8 cellular contexts compared by ENCODE assay signal in genomic region chr14:77124345-77125274, GRCh38. TPM values are rescaled to one million over a fixed set of nuclear protein-coding genes. Genes with fewer than 3 reads are reported as not detected.
DNase-seq lines count a peak whose midpoint lies in the region; ATAC-seq and TF ChIP-seq lines count a peak whose summit lies in the region.

No MANE protein-coding gene starts in this region.

- TF ChIP-seq CTCF in CD4-positive, alpha-beta T cell (IDR thresholded peaks at IDR 0.05), result peak; percentile 50
- TF ChIP-seq CTCF in HL-60 (IDR thresholded peaks at IDR 0.05; ENCODE audit: insufficient read depth, low read length), result no peak

- no peak overlapping the region for H3K27ac ChIP-seq in CD4-positive, alpha-beta T cell (ENCODE audit: low read depth, low read length)
- no peak overlapping the region for H3K27ac ChIP-seq in HL-60 (replicated peaks)
- peak overlapping the region; percentile 87 for H3K27ac ChIP-seq in layer of hippocampus (ENCODE audit: low read depth, low read length)

- POLR2A ChIA-PET in CD4-positive, alpha-beta T cell (lab: Charles Lee), result interaction anchor here (1.2 to 5.7 kb wide), 4 partner anchors 15 to 248 kb away, joined by 3 to 64 read pairs (median 9); partner anchors contain the start of gene CIPC

- peaks cover 5% of the 10 kb centered on the region for H3K36me3 Mint-ChIP-seq in CD4-positive, alpha-beta T cell (ENCODE audit: low read depth)
- peaks cover 6% of the 10 kb centered on the region for H3K36me3 Mint-ChIP-seq in central memory CD8-positive, alpha-beta T cell (ENCODE audit: insufficient read depth)

- H3K4me3 ChIP-seq in HL-60 (replicated peaks; ENCODE audit: insufficient read depth, low read length), result peak overlapping the region; percentile 31

- CTCF ChIA-PET in CD4-positive, alpha-beta T cell (lab: Charles Lee), result interaction anchor here (0.7 to 1.5 kb wide), 5 partner anchors 9 to 211 kb away, joined by 3 to 5 read pairs (median 3); partner anchors contain the start of gene CIPC

- no peaks in the 10 kb centered on the region for H3K9me3 Mint-ChIP-seq in CD4-positive, alpha-beta T cell
- no peaks in the 10 kb centered on the region for H3K9me3 Mint-ChIP-seq in central memory CD8-positive, alpha-beta T cell

- peak; percentile 74 for ATAC-seq in CD4-positive, alpha-beta T cell (ENCODE audit: poor library complexity)
- peak; percentile 68 for ATAC-seq in central memory CD8-positive, alpha-beta T cell (replicated peaks; ENCODE audit: extremely low read depth, poor library complexity, severe bottlenecking)
- ATAC-seq in GM21515 (IDR thresholded peaks at IDR 0.05; ENCODE audit: unreplicated experiment) (no peak), HG02973 (IDR thresholded peaks at IDR 0.05; ENCODE audit: unreplicated experiment) (no peak)

- H3K9me3 ChIP-seq in CD4-positive, alpha-beta T cell (ENCODE audit: control insufficient read depth, low read length), result no peaks in the 10 kb centered on the region

- intact Hi-C loops in CD4-positive, alpha-beta T cell (cut with DNase I, micrococcal nuclease), result loop anchor here in 1 of 2 experiments (1.0 to 5.0 kb wide), 2 partner anchors 16 to 32 kb away; no protein-coding TSS in a partner anchor

- peak overlapping the region; percentile 93 for H3K27ac Mint-ChIP-seq in CD4-positive, alpha-beta T cell
- H3K27ac Mint-ChIP-seq in central memory CD8-positive, alpha-beta T cell (ENCODE audit: low read depth), result no peak overlapping the region

- peak overlapping the region; percentile 79 for H3K4me3 Mint-ChIP-seq in CD4-positive, alpha-beta T cell
- peak overlapping the region; percentile 78 for H3K4me3 Mint-ChIP-seq in central memory CD8-positive, alpha-beta T cell

- peaks cover 42% of the 10 kb centered on the region for H3K27me3 Mint-ChIP-seq in CD4-positive, alpha-beta T cell
- peaks cover 32% of the 10 kb centered on the region for H3K27me3 Mint-ChIP-seq in central memory CD8-positive, alpha-beta T cell

- DNase-seq in CD4-positive, alpha-beta T cell, result peak; percentile 40 to 82 (median 58)
- no peak for DNase-seq in HL-60 (ENCODE audit: low read depth in 1 of 2, low spot score in 1 of 2)
- DNase-seq in activated CD4-positive, CD25-positive, alpha-beta regulatory T cell (lab: John Stamatoyannopoulos, UW), result peak in 3 of 4 experiments; percentile 38 to 67 (median 61)
- DNase-seq in central memory CD8-positive, alpha-beta T cell (ENCODE audit: low spot score in 2 of 2), result peak; percentile 47 to 56
- DNase-seq in stimulated activated CD4-positive, alpha-beta T cell treated with anti-CD3 and anti-CD28 coated beads, Interleukin-1b, Interleukin-23, amount 100 ng/mL, for 24 hours (ENCODE audit: low read depth in 4 of 4, low spot score in 1 of 4), result peak in 3 of 4 experiments; percentile 13 to 34 (median 33)

- peaks cover 58% of the 10 kb centered on the region for H3K4me1 Mint-ChIP-seq in CD4-positive, alpha-beta T cell (ENCODE audit: low read depth)
- peaks cover 20% of the 10 kb centered on the region for H3K4me1 Mint-ChIP-seq in central memory CD8-positive, alpha-beta T cell

- peaks cover 21% of the 10 kb centered on the region for H3K27me3 ChIP-seq in CD4-positive, alpha-beta T cell (ENCODE audit: control insufficient read depth, insufficient read depth, low read length)
- H3K27me3 ChIP-seq in HL-60 (ENCODE audit: insufficient read depth, poor library complexity, severe bottlenecking) (no peaks in the 10 kb centered on the region), layer of hippocampus (ENCODE audit: control insufficient read depth, insufficient read depth, low read length) (no peaks in the 10 kb centered on the region)

RNA-seq across cellular contexts. Expression of gene ZDHHC22, which starts 17.0 kb away (rescaled TPM):
- not detected for total RNA-seq in CD4-positive, alpha-beta T cell

RNA-seq across cellular contexts. Expression of gene CIPC, which starts 26.6 kb away (rescaled TPM):
- 10 to 100 TPM in 1 of 2 experiments, 1 to 10 TPM in 1; 8.2 to 10.7 TPM for total RNA-seq in CD4-positive, alpha-beta T cell

RNA-seq across cellular contexts. Expression of gene TMEM63C, which starts 57.0 kb away (rescaled TPM):
- total RNA-seq in CD4-positive, alpha-beta T cell, result under 1 TPM; 0.58 to 0.89 TPM

Comparison
In these comparisons a context has a peak if more than half of its experiments do, and no peak if none do; other contexts are left out.
1. ATAC-seq: peak in CD4-positive, alpha-beta T cell (single experiment) and central memory CD8-positive, alpha-beta T cell (single experiment); none in GM21515 (single experiment) and HG02973 (single experiment).
2. DNase-seq: peak in CD4-positive, alpha-beta T cell (10 of 10), activated CD4-positive, CD25-positive, alpha-beta regulatory T cell (3 of 4), central memory CD8-positive, alpha-beta T cell (2 of 2) and stimulated activated CD4-positive, alpha-beta T cell treated with anti-CD3 and anti-CD28 coated beads, Interleukin-1b, Interleukin-23, amount 100 ng/mL, for 24 hours (3 of 4); none in HL-60 (0 of 2).